In the genomic region with DNA sequence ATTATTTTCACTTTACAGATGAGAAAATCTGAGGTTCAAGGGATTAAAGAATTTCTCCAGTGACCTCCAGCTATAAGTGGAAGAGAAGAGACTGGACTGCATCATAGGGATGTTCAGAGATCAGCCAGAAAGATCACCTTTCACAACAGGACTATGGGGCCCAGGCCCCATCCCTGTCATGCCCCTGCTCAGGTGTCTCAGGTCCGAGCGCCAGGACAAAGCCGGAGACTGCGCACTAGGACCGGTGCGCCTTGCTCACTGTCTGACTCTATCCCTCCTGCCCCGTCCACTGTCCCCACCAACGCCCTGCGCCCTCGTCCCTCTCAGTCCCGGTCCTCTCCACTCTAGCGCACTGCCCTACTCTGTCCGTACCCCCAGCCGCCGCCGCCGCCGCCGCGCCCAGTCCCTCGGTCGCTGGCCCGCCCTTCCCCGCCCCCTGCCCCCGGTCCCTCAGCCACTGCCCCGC, we compare ENCODE assay signal across 8 cellular contexts. TPM values are rescaled to one million over a fixed set of nuclear protein-coding genes. Genes with fewer than 3 reads are reported as not detected.
DNase-seq lines count a peak whose midpoint lies in the region; FAIRE-seq and TF ChIP-seq lines count a peak whose summit lies in the region.

No MANE protein-coding gene starts in this region.

- POLR2A ChIA-PET in Caco-2 (lab: Charles Lee) = no interaction called here
- POLR2A ChIA-PET in GM10248 (lab: Yijun Ruan, JAX) = no interaction called here

- H3K27me3 Mint-ChIP-seq in Caco-2 (ENCODE audit: insufficient read depth, unreplicated experiment) = peaks cover 18% of the 10 kb centered on the region

- no peaks in the 10 kb centered on the region for H4K20me1 ChIP-seq in MM.1S (ENCODE audit: insufficient read depth, low read length)

- no peaks in the 10 kb centered on the region for H3K9me2 ChIP-seq in MM.1S (replicated peaks; ENCODE audit: insufficient read depth, low read length)

- BruUV-seq in Caco-2 (replicated peaks; lab: Mats Ljungman, UMichigan) = no TSS peak

- peak overlapping the region; percentile 80 for H3K4me3 Mint-ChIP-seq in Caco-2 (ENCODE audit: unreplicated experiment)

- no peak for FAIRE-seq in GM12892 (lab: Jason Lieb, UNC)

- peak overlapping the region; percentile 41 for H3K4me3 ChIP-seq in Caco-2 (ENCODE audit: low read depth, low read length)
- peak overlapping the region; percentile 55 for H3K4me3 ChIP-seq in MM.1S (ENCODE audit: low read length)
- H3K4me3 ChIP-seq in dorsolateral prefrontal cortex = peak overlapping the region in 58 of 59 donors; percentile 18 to 86 (median 52)
- peak overlapping the region; percentile 35 for H3K4me3 ChIP-seq in neuron (ENCODE audit: low read length)

- H3K9me3 Mint-ChIP-seq in Caco-2 (ENCODE audit: unreplicated experiment) = no peaks in the 10 kb centered on the region

- TF ChIP-seq CTCF in Caco-2 (IDR thresholded peaks at IDR 0.05; ENCODE audit: insufficient read depth in 1 of 2, low read depth in 1 of 2, low read length in 1 of 2, severe bottlenecking in 1 of 2, unreplicated experiment in 1 of 2) = no peak
- TF ChIP-seq CTCF in MM.1S (IDR thresholded peaks at IDR 0.05; ENCODE audit: low read length) = no peak
- TF ChIP-seq CTCF in dorsolateral prefrontal cortex (IDR thresholded peaks at IDR 0.05 in 54 of 56, conservative IDR thresholded peaks at IDR 0.05 in 2 of 56; ENCODE audit: low read depth in 1 of 56, partially characterized antibody in 56 of 56) = no peak
- no peak for TF ChIP-seq CTCF in GM10248 (IDR thresholded peaks at IDR 0.05; ENCODE audit: control extremely low read depth, extremely low read depth, low read depth, missing control alignments)

- H3K27ac Mint-ChIP-seq in Caco-2 (ENCODE audit: unreplicated experiment) = no peak overlapping the region

- H3K9me3 ChIP-seq in Caco-2 (0 out of 2 replicates have a peak, but pooled peaks cover 2% of the 10 kb centered on the region), MM.1S (replicated peaks; ENCODE audit: insufficient read depth, low read length) (no peaks in the 10 kb centered on the region), neuron (ENCODE audit: low read length) (no peaks in the 10 kb centered on the region)

- H3K36me3 Mint-ChIP-seq in Caco-2 (ENCODE audit: insufficient read depth, unreplicated experiment) = no peaks in the 10 kb centered on the region

- H3F3A ChIP-seq in MM.1S (ENCODE audit: insufficient read depth, low read length) = peaks cover 8% of the 10 kb centered on the region

- peak overlapping the region; percentile 55; the same call in 1 of the 2 replicates for H3K4me2 ChIP-seq in MM.1S (ENCODE audit: low read depth, low read length)

- intact Hi-C loops in Caco-2 (cut with micrococcal nuclease; ENCODE audit: unreplicated experiment) = no loop called here
- intact Hi-C loops in dorsolateral prefrontal cortex (cut with DNase I) = no loop called here

- H3K27me3 ChIP-seq in Caco-2 (replicated peaks; ENCODE audit: control insufficient read depth, insufficient read depth, low read length) (no peaks in the 10 kb centered on the region), MM.1S (replicated peaks; ENCODE audit: insufficient read depth, low read length) (0 out of 2 replicates have a peak, but pooled peaks cover 3% of the 10 kb centered on the region), dorsolateral prefrontal cortex (peaks cover 0 to 19% (median 0%) of the 10 kb centered on the region in 45 donors), neuron (ENCODE audit: insufficient read depth, low read length) (peaks cover 25% of the 10 kb centered on the region)

- peak overlapping the region; percentile 75 for H2AFZ ChIP-seq in MM.1S (ENCODE audit: low read length)
- H2AFZ ChIP-seq in neuron (ENCODE audit: low read depth, low read length) = no peak overlapping the region

- H3K79me2 ChIP-seq in MM.1S (ENCODE audit: low read length) = no peaks in the 10 kb centered on the region

- in situ Hi-C loops in G401 (cut with HindIII; ENCODE audit: low sequenced_read_pairs) = no loop called here

- H3K4me1 ChIP-seq in Caco-2 (0 out of 2 replicates have a peak, but pooled peaks cover 7% of the 10 kb centered on the region), MM.1S (ENCODE audit: low read length) (no peaks in the 10 kb centered on the region), neuron (ENCODE audit: insufficient read depth, low read length) (no peaks in the 10 kb centered on the region)

- no peak for TF ChIP-seq POLR2A in GM12892 (IDR thresholded peaks at IDR 0.05; ENCODE audit: low read depth, low read length)

- H3K36me3 ChIP-seq in Caco-2 (ENCODE audit: control insufficient read depth, insufficient read depth, low read length) = no peaks in the 10 kb centered on the region
- H3K36me3 ChIP-seq in MM.1S (replicated peaks; ENCODE audit: insufficient read depth, low read length) = no peaks in the 10 kb centered on the region
- H3K36me3 ChIP-seq in neuron (ENCODE audit: insufficient read depth, low read length) = no peaks in the 10 kb centered on the region

- no peak overlapping the region for H3K9ac ChIP-seq in MM.1S (ENCODE audit: low read length)

- CTCF ChIA-PET in Caco-2 (lab: Charles Lee) (no interaction called here), GM10248 (lab: Yijun Ruan, JAX) (interaction anchor here (2.4 kb wide), 1 partner anchor 12 kb away, joined by 9 read pairs; no protein-coding TSS in a partner anchor)

- no peak overlapping the region for H3K27ac ChIP-seq in MM.1S (ENCODE audit: low read length)
- peak overlapping the region in 1 of 59 donors; percentile 8 for H3K27ac ChIP-seq in dorsolateral prefrontal cortex

- DNase-seq in Caco-2 (no peak), MM.1S (no peak), dorsolateral prefrontal cortex (peak in 1 of 10 donors; percentile 11), G401 (ENCODE audit: low spot score) (no peak), GM12892 (ENCODE audit: insufficient read length) (no peak), GM10248 (ENCODE audit: extremely low spot score) (no peak)
- DNase-seq in stimulated activated naive CD4-positive, alpha-beta T cell treated with Interleukin-2 at 50 U/mL for 16 hours (lab: John Stamatoyannopoulos, UW) = no peak

- no peaks in the 10 kb centered on the region for H3K4me1 Mint-ChIP-seq in Caco-2 (ENCODE audit: low read depth, unreplicated experiment)

RNA-seq across cellular contexts. Expression of a gene that starts 0.5 kb away (rescaled TPM):
- total RNA-seq in Caco-2 (2022) = not detected in 2 replicates
- 1 to 10 TPM in 21 of 120 experiments, under 1 TPM in 53, not detected in 46; 0.23 to 3.2 (median 0.73) TPM for total RNA-seq in dorsolateral prefrontal cortex
- not detected in 2 replicates for total RNA-seq in G401 (2014; rRNA removed; shearing (Covaris generic))
- polyA plus RNA-seq in GM12892 (2012; ENCODE audit: missing spikeins) = not detected

RNA-seq across cellular contexts. Expression of a gene that starts 22.0 kb away (rescaled TPM):
- not detected in 2 replicates for total RNA-seq in Caco-2 (2022)
- 1 to 10 TPM in 34 of 120 experiments, under 1 TPM in 77, not detected in 9; 0.31 to 1.9 (median 0.80) TPM for total RNA-seq in dorsolateral prefrontal cortex
- not detected in 2 replicates for total RNA-seq in G401 (2014; rRNA removed; shearing (Covaris generic))
- polyA plus RNA-seq in GM12892 (2012; ENCODE audit: missing spikeins) = not detected

RNA-seq across cellular contexts. Expression of a gene that starts 40.5 kb away (rescaled TPM):
- total RNA-seq in Caco-2 (2022) (6.9 and 7.8 TPM in 2 replicates), dorsolateral prefrontal cortex (10 to 100 TPM in 119 of 120 experiments, 1 to 10 TPM in 1; 7.3 to 39.8 (median 20.8) TPM)
- 1.2 TPM in 1 of 2 replicates, not detected in the other for total RNA-seq in G401 (2014; rRNA removed; shearing (Covaris generic))
- 0.30 TPM for polyA plus RNA-seq in GM12892 (2012; ENCODE audit: missing spikeins)

RNA-seq across cellular contexts. Expression of a gene that starts 40.8 kb away (rescaled TPM):
- total RNA-seq in Caco-2 (2022) = 0.28 and 0.36 TPM in 2 replicates
- 100 to 1,000 TPM in 109 of 120 experiments, 10 to 100 TPM in 11; 41.7 to 197 (median 132) TPM for total RNA-seq in dorsolateral prefrontal cortex
- 1.7 and 2.4 TPM in 2 replicates for total RNA-seq in G401 (2014; rRNA removed; shearing (Covaris generic))
- polyA plus RNA-seq in GM12892 (2012; ENCODE audit: missing spikeins) = 0.04 TPM
